Comparison of ENCODE assay signal across 10 cellular contexts in genomic region chr7:39735903-39736302, GRCh38.
A peak's percentile ranks its signal among the peaks of the same experiment; 100 is the strongest.
DNase-seq lines count a peak whose midpoint lies in the region; ATAC-seq and TF ChIP-seq lines count a peak whose summit lies in the region.
"Had no signal": no experiment of that assay in that cellular context is flagged by ENCODE, and none has a peak within 500 bp of the region (broad histone marks: within the 10 kb centered on the region; RNA-seq: fewer than 3 reads in every experiment).

No MANE protein-coding gene starts in this region.

- no peaks in the 10 kb centered on the region for H3K27me3 ChIP-seq in effector memory CD4-positive, alpha-beta T cell (replicated peaks; ENCODE audit: control insufficient read depth, insufficient read depth, low read length, poor library complexity, severe bottlenecking)

- H3K4me1 Mint-ChIP-seq in activated naive CD4-positive, alpha-beta T cell treated with anti-CD3 and anti-CD28 coated beads for 36 hours (ENCODE audit: low read depth): peaks cover 37% of the 10 kb centered on the region

- H3K4me3 Mint-ChIP-seq in activated naive CD4-positive, alpha-beta T cell treated with anti-CD3 and anti-CD28 coated beads for 36 hours: no peak overlapping the region

- H3K36me3 ChIP-seq in effector memory CD4-positive, alpha-beta T cell (ENCODE audit: control insufficient read depth, insufficient read depth, low read length): no peaks in the 10 kb centered on the region

- H3K27ac ChIP-seq in effector memory CD4-positive, alpha-beta T cell (ENCODE audit: insufficient read depth, low read length, poor library complexity, severe bottlenecking): peak overlapping the region; percentile 2

- H3K36me3 Mint-ChIP-seq in activated naive CD4-positive, alpha-beta T cell treated with anti-CD3 and anti-CD28 coated beads for 36 hours (ENCODE audit: low read depth): no peaks in the 10 kb centered on the region

- H3K9me3 Mint-ChIP-seq in activated naive CD4-positive, alpha-beta T cell treated with anti-CD3 and anti-CD28 coated beads for 36 hours: no peaks in the 10 kb centered on the region

- no peak overlapping the region for H3K27ac Mint-ChIP-seq in activated naive CD4-positive, alpha-beta T cell treated with anti-CD3 and anti-CD28 coated beads for 36 hours
- H3K27ac Mint-ChIP-seq: progenitor cell of endocrine pancreas had no signal

- no peaks in the 10 kb centered on the region for H3K9me3 ChIP-seq in effector memory CD4-positive, alpha-beta T cell (ENCODE audit: control insufficient read depth, low read length)

- H3K4me1 ChIP-seq in effector memory CD4-positive, alpha-beta T cell (ENCODE audit: control insufficient read depth, insufficient read depth, low read length, poor library complexity, severe bottlenecking): peaks cover 20% of the 10 kb centered on the region

- peaks cover 3% of the 10 kb centered on the region for H3K27me3 Mint-ChIP-seq in activated naive CD4-positive, alpha-beta T cell treated with anti-CD3 and anti-CD28 coated beads for 36 hours (ENCODE audit: low read depth)

- H3K4me3 ChIP-seq in effector memory CD4-positive, alpha-beta T cell (ENCODE audit: insufficient read depth, low read depth, low read length, poor library complexity, severe bottlenecking): no peak overlapping the region

- TF ChIP-seq CTCF in GM20000 (IDR thresholded peaks at IDR 0.05; ENCODE audit: extremely low read depth, missing control alignments): no peak

- peak; percentile 34 for ATAC-seq in stimulated activated naive CD8-positive, alpha-beta T cell treated with anti-CD3 and anti-CD28 coated beads, Interleukin-15, Interleukin-2, amounts not matched to agents 100 U/mL and 50 U/mL, for 24 hours

- peak; percentile 35 for DNase-seq in activated naive CD4-positive, alpha-beta T cell treated with anti-CD3 and anti-CD28 coated beads for 36 hours
- DNase-seq in activated naive CD4-positive, alpha-beta T cell (lab: John Stamatoyannopoulos, UW): no peak
- DNase-seq in NCI-H69 (lab: John Stamatoyannopoulos, UW) (peak; percentile 26), NOMO-1 treated with DMSO at 0.1 percent for 48 hours (lab: John Stamatoyannopoulos, UW; ENCODE audit: unreplicated experiment) (no peak), GM20000 (ENCODE audit: low spot score) (no peak), DMS 273 treated with DMSO at 0.1 percent for 48 hours (lab: John Stamatoyannopoulos, UW) (no peak)
- DNase-seq in effector memory CD4-positive, alpha-beta T cell: no peak
- DNase-seq in stimulated activated naive CD8-positive, alpha-beta T cell treated with anti-CD3 and anti-CD28 coated beads, Interleukin-15, Interleukin-2, amounts not matched to agents 100 U/mL and 50 U/mL, for 24 hours: peak; percentile 53
- DNase-seq: NCI-H2171 treated with DMSO at 0.1 percent for 48 hours had no signal

- intact Hi-C loops in activated naive CD4-positive, alpha-beta T cell treated with anti-CD3 and anti-CD28 coated beads for 36 hours (cut with micrococcal nuclease): no loop called here

- CTCF ChIA-PET in activated naive CD4-positive, alpha-beta T cell treated with anti-CD3 and anti-CD28 coated beads for 36 hours (lab: Charles Lee): interaction anchor here (0.6 to 4.4 kb wide), 6 partner anchors 9 to 158 kb away, joined by 3 to 32 read pairs (median 5); no protein-coding TSS in a partner anchor

Comparison
In these comparisons a context has a peak if more than half of its experiments do, and no peak if none do; other contexts are left out.
1. DNase-seq: peak in activated naive CD4-positive, alpha-beta T cell treated with anti-CD3 and anti-CD28 coated beads for 36 hours (single experiment), NCI-H69 (single experiment) and stimulated activated naive CD8-positive, alpha-beta T cell treated with anti-CD3 and anti-CD28 coated beads, Interleukin-15, Interleukin-2, amounts not matched to agents 100 U/mL and 50 U/mL, for 24 hours (single experiment); none in activated naive CD4-positive, alpha-beta T cell (0 of 4), effector memory CD4-positive, alpha-beta T cell (0 of 3), NOMO-1 treated with DMSO at 0.1 percent for 48 hours (single experiment), GM20000 (single experiment) and DMS 273 treated with DMSO at 0.1 percent for 48 hours (single experiment).